In genomic region chr17:48025904-48026502, GRCh38 we compare ENCODE assay signal across 8 cellular contexts. TPM values are rescaled to one million over a fixed set of nuclear protein-coding genes. Genes with fewer than 3 reads are reported as not detected.
DNase-seq lines count a peak whose midpoint lies in the region; ATAC-seq and TF ChIP-seq lines count a peak whose summit lies in the region.

No MANE protein-coding gene starts in this region.

- ATAC-seq in HG03280 (IDR thresholded peaks at IDR 0.05; ENCODE audit: unreplicated experiment): no peak
- no peak for ATAC-seq in GM18505 (IDR thresholded peaks at IDR 0.05; ENCODE audit: unreplicated experiment)
- no peak for ATAC-seq in HG03045 (IDR thresholded peaks at IDR 0.05; ENCODE audit: unreplicated experiment)

- no peaks in the 10 kb centered on the region for H4K20me1 ChIP-seq in GM23248 (ENCODE audit: insufficient read depth)

- peak overlapping the region; percentile 73 for H3K4me3 ChIP-seq in GM23248
- H3K4me3 ChIP-seq in SJSA1: peak overlapping the region; percentile 35
- H3K4me3 ChIP-seq in fibroblast of pulmonary artery (replicated peaks; ENCODE audit: low read depth, low read length): peak overlapping the region; percentile 55
- peak overlapping the region; percentile 63 for H3K4me3 ChIP-seq in skeletal muscle cell (ENCODE audit: low read depth, low read length)

- peaks cover 38% of the 10 kb centered on the region for H3F3A ChIP-seq in GM23248 (ENCODE audit: insufficient read depth)

- WGBS in GM23248 (ENCODE audit: low coverage in 1 of 2, low lambda C conversion rate in 2 of 2, missing lambda C conversion rate in 2 of 2), 2 experiments: 10 to 12% methylated on average over 8 of the region's 8 CpGs

- H3K27me3 ChIP-seq in GM23248 (replicated peaks; ENCODE audit: insufficient read depth): no peaks in the 10 kb centered on the region
- H3K27me3 ChIP-seq in SJSA1 (replicated peaks): no peaks in the 10 kb centered on the region

- peak overlapping the region; percentile 91 for H3K4me2 ChIP-seq in GM23248 (ENCODE audit: unreplicated experiment)

- 0 out of 2 replicates have a peak overlapping the region, but pooled peaks have one; percentile 66 for H2AFZ ChIP-seq in GM23248

- no peaks in the 10 kb centered on the region for H3K79me2 ChIP-seq in GM23248 (ENCODE audit: insufficient read depth)

- H3K27ac ChIP-seq in GM23248 (peak overlapping the region; percentile 98), SJSA1 (no peak overlapping the region)

- TF ChIP-seq POLR2A in GM18505 (IDR thresholded peaks at IDR 0.05; ENCODE audit: borderline replicate concordance, extremely low read depth, insufficient read depth, insufficient read length): no peak

- peaks cover 34% of the 10 kb centered on the region for H3K4me1 ChIP-seq in GM23248 (ENCODE audit: insufficient read depth)
- H3K4me1 ChIP-seq in SJSA1 (replicated peaks): peaks cover 39% of the 10 kb centered on the region

- H3K9ac ChIP-seq in GM23248: peak overlapping the region; percentile 93

- H3K36me3 ChIP-seq in GM23248 (ENCODE audit: low read depth) (no peaks in the 10 kb centered on the region), SJSA1 (no peaks in the 10 kb centered on the region)

- H3K9me2 ChIP-seq in GM23248 (ENCODE audit: insufficient read depth): no peaks in the 10 kb centered on the region

- DNase-seq in GM23248: peak; percentile 68
- DNase-seq in SJSA1 (ENCODE audit: low read depth in 1 of 2, low spot score in 2 of 2): peak in 1 of 2 experiments; percentile 42
- no peak for DNase-seq in fibroblast of pulmonary artery (ENCODE audit: low read depth)
- no peak for DNase-seq in skeletal muscle cell (ENCODE audit: low read depth)
- DNase-seq in SHP77 treated with DMSO at 0.1 percent for 48 hours (lab: John Stamatoyannopoulos, UW): no peak

- H3K9me3 ChIP-seq in GM23248 (ENCODE audit: low read depth) (no peaks in the 10 kb centered on the region), SJSA1 (replicated peaks) (no peaks in the 10 kb centered on the region)

- in situ Hi-C loops in GM23248 (cut with MboI): loop anchor here (5.0 kb wide), 1 partner anchor 46 kb away; no protein-coding TSS in a partner anchor

- TF ChIP-seq CTCF in fibroblast of pulmonary artery (IDR thresholded peaks at IDR 0.05; ENCODE audit: low read length, missing control alignments): no peak

RNA-seq across cellular contexts. Expression of gene COPZ2, which starts 11.6 kb away (rescaled TPM):
- 148 and 179 TPM in 2 replicates for total RNA-seq in GM23248 (2014; rRNA removed; shearing (Covaris generic))
- 399 and 401 TPM in 2 replicates for polyA plus RNA-seq in GM23248 (2016; fragmentation: Nextera tagmentation; extraction: Ambion mirVana)
- 21.1 and 45.2 TPM in 2 replicates for total RNA-seq in SJSA1 (2014; rRNA removed; shearing (Covaris generic))

RNA-seq across cellular contexts. Expression of gene NFE2L1, which starts 22.2 kb away (rescaled TPM):
- 65.6 and 66.4 TPM in 2 replicates for total RNA-seq in GM23248 (2014; rRNA removed; shearing (Covaris generic))
- 28.0 and 31.4 TPM in 2 replicates for polyA plus RNA-seq in GM23248 (2016; fragmentation: Nextera tagmentation; extraction: Ambion mirVana)
- 61.8 and 200 TPM in 2 replicates for total RNA-seq in SJSA1 (2014; rRNA removed; shearing (Covaris generic))

RNA-seq across cellular contexts. Expression of gene CDK5RAP3, which starts 55.1 kb away (rescaled TPM):
- 61.7 and 80.8 TPM in 2 replicates for total RNA-seq in GM23248 (2014; rRNA removed; shearing (Covaris generic))
- polyA plus RNA-seq in GM23248 (2016; fragmentation: Nextera tagmentation; extraction: Ambion mirVana): 81.6 and 92.2 TPM in 2 replicates
- total RNA-seq in SJSA1 (2014; rRNA removed; shearing (Covaris generic)): 89.5 and 94.9 TPM in 2 replicates
